ENCODE assay signal across 18 cellular contexts in genomic region chr2:118850901-118851268, GRCh38. TPM values are rescaled to one million over a fixed set of nuclear protein-coding genes. Genes with fewer than 3 reads are reported as not detected.
"Had no signal": no experiment of that assay in that cellular context is flagged by ENCODE, and none has a peak within 500 bp of the region (broad histone marks: within the 10 kb centered on the region; RNA-seq: fewer than 3 reads in every experiment).

No MANE protein-coding gene starts in this region.

- DNase-seq: activated effector memory CD4-positive, alpha-beta T cell treated with anti-CD3 and anti-CD28 coated beads, Interleukin-2, amount 50 U/mL, for 16 hours; esophagus squamous epithelium; foreskin melanocyte; heart left ventricle; mammary epithelial cell; mucosa of descending colon; naive thymus-derived CD8-positive, alpha-beta T cell; occipital lobe; stimulated activated CD4-positive, alpha-beta T cell treated with anti-CD3 and anti-CD28 coated beads, Interleukin-2, amount 100 ng/mL, for 48 hours; stimulated activated naive CD8-positive, alpha-beta T cell treated with anti-CD3 and anti-CD28 coated beads, Interleukin-15, amount 100 ng/mL, for 72 hours had no signal

- ATAC-seq: activated CD4-positive, CD25-positive, alpha-beta regulatory T cell treated with anti-CD3 and anti-CD28 coated beads, Interleukin-2, amount 50 U/mL, for 24 hours; heart left ventricle; left lobe of liver; mucosa of descending colon; naive thymus-derived CD8-positive, alpha-beta T cell; sciatic nerve; stimulated activated naive CD8-positive, alpha-beta T cell treated with anti-CD3 and anti-CD28 coated beads, Interleukin-15, amount 100 ng/mL, for 72 hours had no signal

- H3K9me3 ChIP-seq: esophagus squamous epithelium, heart left ventricle, mucosa of descending colon, prostate gland, thoracic aorta had no signal

- FAIRE-seq: islet of Langerhans had no signal

- H3K27ac Mint-ChIP-seq: naive thymus-derived CD8-positive, alpha-beta T cell; stimulated activated naive CD8-positive, alpha-beta T cell treated with anti-CD3 and anti-CD28 coated beads, Interleukin-15, amount 100 ng/mL, for 72 hours had no signal

- H3K27ac ChIP-seq: cardiac muscle cell, esophagus squamous epithelium, heart left ventricle, prostate gland, thoracic aorta had no signal

- H3K4me3 Mint-ChIP-seq: naive thymus-derived CD8-positive, alpha-beta T cell; stimulated activated naive CD8-positive, alpha-beta T cell treated with anti-CD3 and anti-CD28 coated beads, Interleukin-15, amount 100 ng/mL, for 72 hours had no signal

- H3K4me3 ChIP-seq: cardiac muscle cell, esophagus squamous epithelium, heart left ventricle, mucosa of descending colon, prostate gland, thoracic aorta had no signal

- H3K9me3 Mint-ChIP-seq: stimulated activated naive CD8-positive, alpha-beta T cell treated with anti-CD3 and anti-CD28 coated beads, Interleukin-15, amount 100 ng/mL, for 72 hours had no signal

- H3K36me3 ChIP-seq: cardiac muscle cell, esophagus squamous epithelium, heart left ventricle, prostate gland, thoracic aorta had no signal

- H3K4me1 ChIP-seq: prostate gland had no signal

RNA-seq across cellular contexts. Expression of gene EN1, which starts 3.4 kb away (rescaled TPM):
- total RNA-seq: activated CD8-positive, alpha-beta memory T cell treated with anti-CD3 and anti-CD28 coated beads for 36 hours; cardiac muscle cell; esophagus squamous epithelium; left lobe of liver; mucosa of descending colon; naive thymus-derived CD8-positive, alpha-beta T cell; occipital lobe; sciatic nerve; thoracic aorta had no signal
- polyA plus RNA-seq: cardiac muscle cell; heart left ventricle; mammary epithelial cell; naive thymus-derived CD8-positive, alpha-beta T cell had no signal
